ENCODE assay signal across 8 cellular contexts in the genomic region with DNA sequence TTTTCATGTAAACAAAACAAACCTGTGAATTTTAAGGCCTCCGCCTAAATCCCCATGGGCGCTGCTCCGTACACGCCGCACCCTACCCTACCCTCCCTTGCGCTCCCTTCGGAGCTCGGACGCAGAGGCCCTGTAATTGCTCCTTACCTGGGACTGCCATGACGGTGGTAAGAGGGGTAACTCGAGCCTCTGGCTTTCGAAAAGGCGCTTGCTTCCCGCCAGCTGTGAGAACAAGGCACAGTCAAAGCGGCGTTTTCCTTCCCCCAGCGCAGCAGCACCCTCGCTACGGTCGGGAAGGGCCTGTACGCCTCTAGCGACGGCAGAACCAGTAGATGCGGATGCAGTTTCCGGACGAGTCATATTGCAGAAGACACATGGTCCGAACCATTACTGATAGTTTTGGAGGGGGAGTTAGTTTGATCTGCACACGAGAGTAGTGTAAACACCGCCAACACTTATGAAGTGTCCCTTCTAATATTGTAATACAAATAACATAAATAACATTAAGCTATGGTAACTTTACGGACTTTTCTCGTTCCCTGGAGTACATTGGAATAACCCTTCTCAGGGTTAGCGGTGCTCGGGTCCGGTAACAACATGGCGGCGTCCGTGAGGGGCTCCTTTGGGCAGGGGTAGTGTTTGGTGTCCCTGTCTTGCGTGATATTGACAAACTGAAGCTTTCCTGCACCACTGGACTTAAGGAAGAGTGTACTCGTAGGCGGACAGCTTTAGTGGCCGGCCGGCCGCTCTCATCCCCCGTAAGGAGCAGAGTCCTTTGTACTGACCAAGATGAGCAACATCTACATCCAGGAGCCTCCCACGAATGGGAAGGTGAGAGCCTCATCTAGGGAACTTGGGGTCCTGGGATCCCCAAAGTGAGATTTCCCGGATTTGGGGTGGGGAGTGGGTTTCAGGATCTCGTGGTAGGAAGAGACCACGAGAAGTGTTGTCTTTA. TPM values are rescaled to one million over a fixed set of nuclear protein-coding genes. Genes with fewer than 3 reads are reported as not detected.
DNase-seq lines count a peak whose midpoint lies in the region; ATAC-seq lines count a peak whose summit lies in the region.

A gene with protein sequence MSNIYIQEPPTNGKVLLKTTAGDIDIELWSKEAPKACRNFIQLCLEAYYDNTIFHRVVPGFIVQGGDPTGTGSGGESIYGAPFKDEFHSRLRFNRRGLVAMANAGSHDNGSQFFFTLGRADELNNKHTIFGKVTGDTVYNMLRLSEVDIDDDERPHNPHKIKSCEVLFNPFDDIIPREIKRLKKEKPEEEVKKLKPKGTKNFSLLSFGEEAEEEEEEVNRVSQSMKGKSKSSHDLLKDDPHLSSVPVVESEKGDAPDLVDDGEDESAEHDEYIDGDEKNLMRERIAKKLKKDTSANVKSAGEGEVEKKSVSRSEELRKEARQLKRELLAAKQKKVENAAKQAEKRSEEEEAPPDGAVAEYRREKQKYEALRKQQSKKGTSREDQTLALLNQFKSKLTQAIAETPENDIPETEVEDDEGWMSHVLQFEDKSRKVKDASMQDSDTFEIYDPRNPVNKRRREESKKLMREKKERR (plus strand): TSS at position 573 of the 955 bp plus-strand sequence. CDS start 217 bp downstream, at position 790.
A gene (minus strand): TSS at position 334 of the 955 bp plus-strand sequence. CDS start 174 bp downstream, at position 160.

- no peaks in the 10 kb centered on the region for H3K27me3 Mint-ChIP-seq in activated CD4-positive, alpha-beta T cell treated with anti-CD3 and anti-CD28 coated beads for 36 hours

- H3K4me3 Mint-ChIP-seq in activated CD4-positive, alpha-beta T cell treated with anti-CD3 and anti-CD28 coated beads for 36 hours = peak within 1 kb of the TSS; percentile 91

- peak; percentile 94 for ATAC-seq in GM19043 (IDR thresholded peaks at IDR 0.05; ENCODE audit: low read depth, unreplicated experiment)
- ATAC-seq in HG03378 (IDR thresholded peaks at IDR 0.05; ENCODE audit: unreplicated experiment) = peak; percentile 95
- peak; percentile 97 for ATAC-seq in activated CD4-positive, alpha-beta T cell treated with anti-CD3 and anti-CD28 coated beads for 36 hours

- CTCF ChIA-PET in activated CD4-positive, alpha-beta T cell treated with anti-CD3 and anti-CD28 coated beads for 36 hours (lab: Charles Lee) = interaction anchor here (0.5 to 2.3 kb wide), 6 partner anchors 9 to 1472 kb away, joined by 3 to 10 read pairs (median 4); no protein-coding TSS in a partner anchor

- no peaks in the 10 kb centered on the region for H3K9me3 Mint-ChIP-seq in activated CD4-positive, alpha-beta T cell treated with anti-CD3 and anti-CD28 coated beads for 36 hours (ENCODE audit: low read depth)

- peak within 1 kb of the TSS; percentile 95 for H3K27ac Mint-ChIP-seq in activated CD4-positive, alpha-beta T cell treated with anti-CD3 and anti-CD28 coated beads for 36 hours

- intact Hi-C loops in activated CD4-positive, alpha-beta T cell treated with anti-CD3 and anti-CD28 coated beads for 36 hours (cut with DNase I, micrococcal nuclease) = loop anchor here (1.0 to 5.0 kb wide), 7 partner anchors 131 to 1374 kb away; a partner anchor contains a TSS

- peak; percentile 93 for DNase-seq in Ammon's horn (ENCODE audit: low spot score)
- peak; percentile 91 for DNase-seq in NCI-H460 (ENCODE audit: extremely low read depth, low read depth)
- peak; percentile 89 for DNase-seq in activated CD4-positive, alpha-beta T cell treated with anti-CD3 and anti-CD28 coated beads for 36 hours
- DNase-seq in kidney tubule cell (ENCODE audit: low spot score) = peak; percentile 93
- peak; percentile 54 to 70 (median 63) for DNase-seq in stimulated activated CD4-positive, alpha-beta T cell treated with anti-CD3 and anti-CD28 coated beads, Interleukin-1b, Interleukin-23, amount 100 ng/mL, for 24 hours (ENCODE audit: low read depth in 4 of 4, low spot score in 1 of 4)

- peaks cover 16% of the 10 kb centered on the region for H3K36me3 Mint-ChIP-seq in activated CD4-positive, alpha-beta T cell treated with anti-CD3 and anti-CD28 coated beads for 36 hours (ENCODE audit: low read depth)

- peaks cover 45% of the 10 kb centered on the region for H3K4me1 Mint-ChIP-seq in activated CD4-positive, alpha-beta T cell treated with anti-CD3 and anti-CD28 coated beads for 36 hours

- POLR2A ChIA-PET in activated CD4-positive, alpha-beta T cell treated with anti-CD3 and anti-CD28 coated beads for 36 hours (lab: Charles Lee) = interaction anchor here (1.1 kb wide), 1 partner anchor 10 kb away, joined by 3 read pairs; no protein-coding TSS in a partner anchor

- H3K27ac ChIP-seq in cingulate gyrus (ENCODE audit: low read depth, low read length) = peak within 1 kb of the TSS; percentile 87

RNA-seq across cellular contexts. Expression of the first gene that starts in this region (rescaled TPM):
- total RNA-seq in NCI-H460 (2014; rRNA removed; shearing (Covaris generic)) = 28.4 and 33.5 TPM in 2 replicates
- 11.4 and 13.6 TPM in 2 replicates for polyA plus RNA-seq in NCI-H460 (2014; cell fraction: nucleus; rRNA removed)
- total RNA-seq in activated CD4-positive, alpha-beta T cell treated with anti-CD3 and anti-CD28 coated beads for 36 hours = 10 to 100 TPM; 35.4 to 35.8 TPM

RNA-seq across cellular contexts. Expression of the second gene that starts in this region (rescaled TPM):
- total RNA-seq in NCI-H460 (2014; rRNA removed; shearing (Covaris generic)) = 9.1 and 9.9 TPM in 2 replicates
- polyA plus RNA-seq in NCI-H460 (2014; cell fraction: nucleus; rRNA removed) = 6.5 and 20.9 TPM in 2 replicates
- total RNA-seq in activated CD4-positive, alpha-beta T cell treated with anti-CD3 and anti-CD28 coated beads for 36 hours = 10 to 100 TPM; 27.8 TPM

Comparison
In these comparisons a context has a peak if more than half of its experiments do, and no peak if none do; other contexts are left out.
1. Peak in every context shown above with its lines: DNase-seq, ATAC-seq and H3K27ac ChIP-seq.